Comparison of ENCODE assay signal across 10 cellular contexts in genomic region chr6:16766043-16766521, GRCh38. TPM values are rescaled to one million over a fixed set of nuclear protein-coding genes. Genes with fewer than 3 reads are reported as not detected.
DNase-seq lines count a peak whose midpoint lies in the region; ATAC-seq and TF ChIP-seq lines count a peak whose summit lies in the region.
"Had no signal": no experiment of that assay in that cellular context is flagged by ENCODE, and none has a peak within 500 bp of the region (broad histone marks: within the 10 kb centered on the region; RNA-seq: fewer than 3 reads in every experiment).

No MANE protein-coding gene starts in this region.

- H3K4me3 ChIP-seq in adrenal gland: no peak overlapping the region

- intact Hi-C loops in activated CD8-positive, alpha-beta T cell treated with anti-CD3 and anti-CD28 coated beads for 36 hours (cut with micrococcal nuclease): loop anchor here (5.0 kb wide), 1 partner anchor 186 kb away; no protein-coding TSS in a partner anchor
- intact Hi-C loops in adrenal gland (cut with DNase I): loop anchor here (10.0 kb wide), 3 partner anchors 91 to 431 kb away; no protein-coding TSS in a partner anchor

- DNase-seq in AG08396 (ENCODE audit: low spot score) (peak; percentile 56), HCEC 1CT (peak; percentile 86), hepatic stellate cell (ENCODE audit: low spot score) (peak; percentile 62), adrenal gland (no peak), glutamatergic neuron (no peak), HuH-7.5 (ENCODE audit: low spot score) (no peak)
- DNase-seq in activated CD8-positive, alpha-beta T cell treated with anti-CD3 and anti-CD28 coated beads for 36 hours: peak; percentile 69
- DNase-seq: NCI-H2029 treated with DMSO at 0.1 percent for 48 hours, right cardiac atrium had no signal

- POLR2A ChIA-PET in activated CD8-positive, alpha-beta T cell treated with anti-CD3 and anti-CD28 coated beads for 36 hours (lab: Charles Lee): no interaction called here

- no peak for TF ChIP-seq CTCF in activated CD8-positive, alpha-beta T cell treated with anti-CD3 and anti-CD28 coated beads for 36 hours (IDR thresholded peaks at IDR 0.05)
- TF ChIP-seq CTCF in adrenal gland (IDR thresholded peaks at IDR 0.05): no peak
- no peak for TF ChIP-seq CTCF in glutamatergic neuron (IDR thresholded peaks at IDR 0.05; ENCODE audit: partially characterized antibody, unreplicated experiment)

- H3K9me3 Mint-ChIP-seq in activated CD8-positive, alpha-beta T cell treated with anti-CD3 and anti-CD28 coated beads for 36 hours: no peaks in the 10 kb centered on the region
- H3K9me3 Mint-ChIP-seq in glutamatergic neuron (ENCODE audit: unreplicated experiment): peaks cover 6% of the 10 kb centered on the region

- no peak overlapping the region for H3K4me3 Mint-ChIP-seq in activated CD8-positive, alpha-beta T cell treated with anti-CD3 and anti-CD28 coated beads for 36 hours
- H3K4me3 Mint-ChIP-seq in glutamatergic neuron (ENCODE audit: unreplicated experiment): no peak overlapping the region

- CTCF ChIA-PET in activated CD8-positive, alpha-beta T cell treated with anti-CD3 and anti-CD28 coated beads for 36 hours (lab: Charles Lee): interaction anchor here (2.7 to 5.2 kb wide), 2 partner anchors 68 to 199 kb away, joined by 8 to 58 read pairs; no protein-coding TSS in a partner anchor

- H3K36me3 ChIP-seq in adrenal gland (replicated peaks in 1 of 2): no peaks in the 10 kb centered on the region

- H3K36me3 Mint-ChIP-seq in activated CD8-positive, alpha-beta T cell treated with anti-CD3 and anti-CD28 coated beads for 36 hours (ENCODE audit: low read depth): peaks cover 2% of the 10 kb centered on the region
- H3K36me3 Mint-ChIP-seq in glutamatergic neuron (ENCODE audit: unreplicated experiment): no peaks in the 10 kb centered on the region

- ATAC-seq in activated CD8-positive, alpha-beta T cell treated with anti-CD3 and anti-CD28 coated beads for 36 hours: no peak
- no peak for ATAC-seq in GM21737 (IDR thresholded peaks at IDR 0.05; ENCODE audit: unreplicated experiment)
- ATAC-seq: right cardiac atrium had no signal

- no peaks in the 10 kb centered on the region for H3K27me3 ChIP-seq in adrenal gland

- no peaks in the 10 kb centered on the region for H3K9me3 ChIP-seq in adrenal gland (replicated peaks in 1 of 3)

- peaks cover 8 to 39% of the 10 kb centered on the region in 2 donors for H3K4me1 ChIP-seq in adrenal gland (replicated peaks in 1 of 2)

- peak overlapping the region; percentile 70 for H3K27ac Mint-ChIP-seq in activated CD8-positive, alpha-beta T cell treated with anti-CD3 and anti-CD28 coated beads for 36 hours
- no peak overlapping the region for H3K27ac Mint-ChIP-seq in glutamatergic neuron (ENCODE audit: unreplicated experiment)

- H3K4me1 Mint-ChIP-seq in activated CD8-positive, alpha-beta T cell treated with anti-CD3 and anti-CD28 coated beads for 36 hours (ENCODE audit: low read depth): peaks cover 72% of the 10 kb centered on the region
- peaks cover 6% of the 10 kb centered on the region for H3K4me1 Mint-ChIP-seq in glutamatergic neuron (ENCODE audit: low read depth, unreplicated experiment)

- H3K27me3 Mint-ChIP-seq in activated CD8-positive, alpha-beta T cell treated with anti-CD3 and anti-CD28 coated beads for 36 hours: no peaks in the 10 kb centered on the region
- H3K27me3 Mint-ChIP-seq in glutamatergic neuron (ENCODE audit: unreplicated experiment): peaks cover 10% of the 10 kb centered on the region

- 39 to 60% (median 56%) methylated on average over 1 of the region's 1 CpG for WGBS in adrenal gland, 4 donors

- no peak for TF ChIP-seq POLR2A in adrenal gland (IDR thresholded peaks at IDR 0.05)

- no peak overlapping the region for H3K27ac ChIP-seq in adrenal gland

RNA-seq across cellular contexts. Expression of gene ATXN1, which starts 4.8 kb away (rescaled TPM):
- total RNA-seq in activated CD8-positive, alpha-beta T cell treated with anti-CD3 and anti-CD28 coated beads for 36 hours: 10 to 100 TPM; 35.4 to 40.8 TPM
- total RNA-seq in adrenal gland (10 to 100 TPM; 19.1 to 51.3 (median 34.5) TPM), glutamatergic neuron (ENCODE audit: unreplicated experiment) (15.5 TPM)
- polyA plus RNA-seq in adrenal gland: 10 to 100 TPM in 1 of 3 donors, 1 to 10 TPM in 2; 3.4 to 10.7 (median 5.2) TPM

Comparison
In these comparisons a context has a peak if more than half of its experiments do, and no peak if none do; other contexts are left out.
1. DNase-seq: peak in AG08396 (single experiment), HCEC 1CT (single experiment), activated CD8-positive, alpha-beta T cell treated with anti-CD3 and anti-CD28 coated beads for 36 hours (single experiment) and hepatic stellate cell (single experiment); none in adrenal gland (0 of 7), glutamatergic neuron (single experiment) and HuH-7.5 (single experiment).